ENCODE assay signal across 13 cellular contexts in genomic region chr7:1455241-1455939, GRCh38. TPM values are rescaled to one million over a fixed set of nuclear protein-coding genes. Genes with fewer than 3 reads are reported as not detected.
DNase-seq lines count a peak whose midpoint lies in the region; ATAC-seq, FAIRE-seq and TF ChIP-seq lines count a peak whose summit lies in the region.
"Had no signal": no experiment of that assay in that cellular context is flagged by ENCODE, and none has a peak within 500 bp of the region (broad histone marks: within the 10 kb centered on the region; RNA-seq: fewer than 3 reads in every experiment).

No MANE protein-coding gene starts in this region.

- no peaks in the 10 kb centered on the region for H3K27me3 ChIP-seq in K562 (ENCODE audit: control insufficient read depth in 2 of 2, insufficient read depth in 2 of 2, low read length in 2 of 2)
- no peaks in the 10 kb centered on the region for H3K27me3 ChIP-seq in transverse colon

- H3K27ac ChIP-seq in K562 (ENCODE audit: extremely low read depth, low read depth, low read length), result no peak overlapping the region
- peak overlapping the region; percentile 83 to 94 (median 90) for H3K27ac ChIP-seq in transverse colon

- H3K9me1 ChIP-seq in K562 (ENCODE audit: control insufficient read depth, insufficient read depth, low read length), result no peaks in the 10 kb centered on the region

- no peak for TF ChIP-seq POLR2A in K562 (conservative IDR thresholded peaks at IDR 0.05)
- TF ChIP-seq POLR2A in transverse colon (IDR thresholded peaks at IDR 0.05), result no peak

- intact Hi-C loops in K562 (cut with micrococcal nuclease) (no loop called here), transverse colon (cut with DNase I; ENCODE audit: low total_unique reads) (no loop called here)

- in situ Hi-C loops in K562 (cut with MboI) (no loop called here), transverse colon (cut with MboI; ENCODE audit: low pct_ligation_motif_present in 1 of 4, low pct_unique_long_range_greater_than_20kb in 1 of 4, low sequenced_read_pairs in 3 of 4) (no loop called here)

- TF ChIP-seq CTCF in K562 (IDR thresholded peaks at IDR 0.05 in 2 of 3, conservative IDR thresholded peaks at IDR 0.05 in 1 of 3; ENCODE audit: insufficient read depth in 2 of 3, low read depth in 1 of 3, low read length in 3 of 3) (no peak), transverse colon (IDR thresholded peaks at IDR 0.05) (no peak)

- H3K79me2 ChIP-seq in K562 (ENCODE audit: control insufficient read depth, insufficient read depth, low read length), result peaks cover 93% of the 10 kb centered on the region

- POLR2A ChIA-PET in K562 (lab: Yijun Ruan, JAX), result interaction anchor here (0.8 kb wide), 1 partner anchor 42 kb away, joined by 3 read pairs; no protein-coding TSS in a partner anchor

- H2AFZ ChIP-seq in K562 (ENCODE audit: low read depth, low read length), result no peak overlapping the region

- no peaks in the 10 kb centered on the region for H3K9me3 ChIP-seq in K562 (replicated peaks; ENCODE audit: control insufficient read depth, insufficient read depth, low read depth, low read length)
- no peaks in the 10 kb centered on the region for H3K9me3 ChIP-seq in transverse colon

- no TSS peak for BruUV-seq in K562 (replicated peaks; lab: Mats Ljungman, UMichigan)

- peaks cover 11% of the 10 kb centered on the region; the same call in 1 of the 2 replicates for H4K20me1 ChIP-seq in K562 (replicated peaks; ENCODE audit: control insufficient read depth, insufficient read depth, low read length)

- no peak for ATAC-seq in K562
- ATAC-seq in left lobe of liver, result peak; percentile 52
- no peak for ATAC-seq in HG03280 (IDR thresholded peaks at IDR 0.05; ENCODE audit: unreplicated experiment)
- ATAC-seq in GM21515 (IDR thresholded peaks at IDR 0.05; ENCODE audit: unreplicated experiment), result no peak

- peak; percentile 59 for DNase-seq in NCI-H748 (lab: John Stamatoyannopoulos, UW; ENCODE audit: unreplicated experiment)
- no peak for DNase-seq in NCI-H748 treated with DMSO at 0.1 percent for 48 hours (lab: John Stamatoyannopoulos, UW)
- no peak for DNase-seq in K562 (ENCODE audit: extremely low read depth in 1 of 4, low spot score in 3 of 4)
- DNase-seq in left lobe of liver (ENCODE audit: low spot score), result peak; percentile 85
- DNase-seq in transverse colon, result peak; percentile 87
- no peak for DNase-seq in NCI-H1930 (lab: John Stamatoyannopoulos, UW)
- DNase-seq: activated CD4-positive, alpha-beta T cell treated with anti-CD3 and anti-CD28 coated beads, Interleukin-2, amount 50 U/mL, for 1 hour; stimulated activated CD8-positive, alpha-beta memory T cell treated with anti-CD3 and anti-CD28 coated beads, Interleukin-4, amount 100 ng/mL, for 48 hours had no signal

- TF ChIP-seq RAD21 in K562 (CRISPR knock-in tag; conservative IDR thresholded peaks at IDR 0.05 in 1 of 2, IDR thresholded peaks at IDR 0.05 in 1 of 2), result no peak

- WGBS in K562 (ENCODE audit: insufficient coverage, low coverage, missing lambda C conversion rate), result 73% methylated on average over 9 of the region's 26 CpGs
- WGBS in transverse colon (ENCODE audit: low coverage in 1 of 2), 2 donors, result 49% methylated on average over 21 of the region's 26 CpGs; no CpG with 5 or more reads in 1 of the 2 donors

- H3K4me1 ChIP-seq in K562 (replicated peaks in 1 of 2; ENCODE audit: control insufficient read depth in 2 of 2, insufficient read depth in 2 of 2, low read length in 2 of 2) (peaks cover 15 to 94% of the 10 kb centered on the region in 2 experiments; a peak in 4 of 5 replicates), transverse colon (peaks cover 21 to 71% (median 53%) of the 10 kb centered on the region in 4 donors)

- FAIRE-seq in K562 (lab: Jason Lieb, UNC), result no peak
- FAIRE-seq: A204.1, frontal cortex had no signal

- H3K9ac ChIP-seq in K562 (ENCODE audit: insufficient read depth in 1 of 2, low read depth in 2 of 2, low read length in 2 of 2), result peak overlapping the region in 1 of 2 experiments; percentile 86; a peak in 2 of 4 replicates

- H3K4me3 ChIP-seq in K562, result no peak overlapping the region
- peak overlapping the region in 1 of 4 donors; percentile 33 for H3K4me3 ChIP-seq in transverse colon

- peak overlapping the region; percentile 10; the same call in 1 of the 2 replicates for H3K4me2 ChIP-seq in K562 (ENCODE audit: insufficient read depth, low read length)

- CTCF ChIA-PET in K562 (lab: Yijun Ruan, JAX; ENCODE audit: low intra/inter-chr PET ratio), result no interaction called here

- H3K36me3 ChIP-seq in K562 (ENCODE audit: control insufficient read depth, insufficient read depth, low read length), result peaks cover 47% of the 10 kb centered on the region; the same call in 1 of the 3 replicates
- H3K36me3 ChIP-seq in transverse colon, result no peaks in the 10 kb centered on the region

- TF ChIP-seq EP300 in K562 (IDR thresholded peaks at IDR 0.05; ENCODE audit: low read length) (no peak), transverse colon (IDR thresholded peaks at IDR 0.05; ENCODE audit: low read depth) (no peak)

TF ChIP-seq in K562, 482 proteins besides CTCF, POLR2A, EP300 and RAD21 (continues in another document):
- TF ChIP-seq ARNT (IDR thresholded peaks at IDR 0.05) (no peak), YBX1 (IDR thresholded peaks at IDR 0.05) (no peak)

RNA-seq across cellular contexts. Expression of gene MICALL2, which starts 3.9 kb away (rescaled TPM):
- 266 and 844 TPM in 2 replicates for total RNA-seq in K562 (2011; cell fraction: chromatin; rRNA removed; ENCODE audit: low replicate concordance)
- 502 and 577 TPM in 2 replicates for total RNA-seq in K562 (2011; cell fraction: nucleolus; rRNA removed)
- total RNA-seq in K562 (2011; cell fraction: nucleoplasm; rRNA removed), result 359 and 406 TPM in 2 replicates
- total RNA-seq in K562 (2014; rRNA removed) (59.0 and 71.5 TPM in 2 replicates), K562 (2014; rRNA removed; fragmentation: Illumina TruSeq; extraction: Trizol) (6.9 and 9.5 TPM in 2 replicates), K562 (2015; rRNA removed; fragmentation: Illumina TruSeq; extraction: Trizol) (26.9 and 32.7 TPM in 2 replicates), K562 (2021) (102 and 103 TPM in 2 replicates), left lobe of liver (18.0 TPM), transverse colon (100 to 1,000 TPM in 2 of 4 donors, 10 to 100 TPM in 2; 67.6 to 181 (median 97.0) TPM)
- polyA plus RNA-seq in K562 (2011; rRNA removed) (17.0 and 42.5 TPM in 2 replicates), K562 (2014; fragmentation: Illumina TruSeq; extraction: Trizol) (13.2 and 29.8 TPM in 2 replicates), K562 (2014; fragmentation: Nextera tagmentation; extraction: Ambion mirVana) (1 to 10 TPM; 1.8 to 2.2 TPM), K562 (2014; rRNA removed) (91.2 and 99.3 TPM in 2 replicates)
- polyA plus RNA-seq in K562 (2011; cell fraction: cytosol; rRNA removed), result 14.6 and 28.0 TPM in 2 replicates
- polyA plus RNA-seq in K562 (2011; cell fraction: nucleus; rRNA removed), result 444 and 528 TPM in 2 replicates
- 61.2 and 74.6 TPM in 2 replicates for polyA plus RNA-seq in K562 (2012)
- 53.2 and 57.7 TPM in 2 replicates for polyA minus RNA-seq in K562 (2011; rRNA and poly(A)+ RNA removed)
- 17.9 and 22.2 TPM in 2 replicates for polyA minus RNA-seq in K562 (2011; cell fraction: cytosol; rRNA and poly(A)+ RNA removed)
- 91.7 and 109 TPM in 2 replicates for polyA minus RNA-seq in K562 (2011; cell fraction: nucleus; rRNA and poly(A)+ RNA removed)
- polyA plus RNA-seq: IgD-negative memory B cell had no signal

RNA-seq across cellular contexts. Expression of gene INTS1, which starts 48.8 kb away (rescaled TPM):
- 67.2 and 276 TPM in 2 replicates for total RNA-seq in K562 (2011; cell fraction: chromatin; rRNA removed; ENCODE audit: low replicate concordance)
- total RNA-seq in K562 (2011; cell fraction: nucleolus; rRNA removed), result 199 and 200 TPM in 2 replicates
- 92.5 and 92.7 TPM in 2 replicates for total RNA-seq in K562 (2011; cell fraction: nucleoplasm; rRNA removed)
- 34.9 and 39.7 TPM in 2 replicates for total RNA-seq in K562 (2014; rRNA removed)
- 4.1 and 6.8 TPM in 2 replicates for total RNA-seq in K562 (2014; rRNA removed; fragmentation: Illumina TruSeq; extraction: Trizol)
- total RNA-seq in K562 (2015; rRNA removed; fragmentation: Illumina TruSeq; extraction: Trizol), result 19.2 and 20.1 TPM in 2 replicates
- total RNA-seq in K562 (2021), result 105 and 119 TPM in 2 replicates
- 12.0 and 28.0 TPM in 2 replicates for polyA plus RNA-seq in K562 (2011; rRNA removed)
- 17.5 and 46.7 TPM in 2 replicates for polyA plus RNA-seq in K562 (2011; cell fraction: cytosol; rRNA removed)
- 146 and 297 TPM in 2 replicates for polyA plus RNA-seq in K562 (2011; cell fraction: nucleus; rRNA removed)
- 62.7 and 64.6 TPM in 2 replicates for polyA plus RNA-seq in K562 (2012)
- polyA plus RNA-seq in K562 (2014; fragmentation: Illumina TruSeq; extraction: Trizol), result 18.5 and 66.3 TPM in 2 replicates
- polyA plus RNA-seq in K562 (2014; fragmentation: Nextera tagmentation; extraction: Ambion mirVana), result 1 to 10 TPM in 1 of 2 experiments, under 1 TPM in 1; 0.34 to 1.7 TPM
- polyA plus RNA-seq in K562 (2014; rRNA removed), result 46.7 and 55.1 TPM in 2 replicates
- polyA minus RNA-seq in K562 (2011; rRNA and poly(A)+ RNA removed), result 9.8 and 11.1 TPM in 2 replicates
- 38.7 and 69.3 TPM in 2 replicates for polyA minus RNA-seq in K562 (2011; cell fraction: cytosol; rRNA and poly(A)+ RNA removed)
- 52.6 and 57.9 TPM in 2 replicates for polyA minus RNA-seq in K562 (2011; cell fraction: nucleus; rRNA and poly(A)+ RNA removed)
- 55.5 TPM for total RNA-seq in left lobe of liver
- total RNA-seq in transverse colon, result 100 to 1,000 TPM in 1 of 4 donors, 10 to 100 TPM in 3; 50.3 to 134 (median 71.4) TPM

Comparison
In these comparisons a context has a peak if more than half of its experiments do, and no peak if none do; other contexts are left out.
1. DNase-seq: peak in NCI-H748 (single experiment), left lobe of liver (single experiment) and transverse colon (single experiment); none in NCI-H748 treated with DMSO at 0.1 percent for 48 hours (single experiment), K562 (0 of 4) and NCI-H1930 (0 of 2).